ENCODE assay signal across 21 cellular contexts in the genomic region with DNA sequence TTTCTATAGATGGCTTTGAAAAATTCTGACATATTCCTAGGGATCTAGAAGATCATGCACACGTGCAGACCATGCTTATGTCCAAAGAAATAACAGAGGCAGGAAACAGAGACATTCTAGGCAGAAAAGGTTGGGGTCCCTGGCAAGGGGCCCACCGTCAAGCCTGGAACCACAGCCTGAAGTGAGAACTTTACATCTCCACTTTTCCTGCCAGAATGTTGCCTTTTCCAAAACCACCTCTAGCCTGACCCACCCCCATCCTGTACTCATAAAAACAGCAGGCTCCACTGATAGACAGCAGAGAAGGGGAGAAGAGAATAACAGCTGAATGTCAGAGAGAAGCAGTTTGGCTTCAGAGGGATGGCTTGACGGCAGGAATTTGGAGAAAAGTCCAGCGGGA.
DNase-seq lines count a peak whose midpoint lies in the region; ATAC-seq, FAIRE-seq and TF ChIP-seq lines count a peak whose summit lies in the region.
"Had no signal": no experiment of that assay in that cellular context is flagged by ENCODE, and none has a peak within 500 bp of the region (broad histone marks: within the 10 kb centered on the region; RNA-seq: fewer than 3 reads in every experiment).

No MANE protein-coding gene starts in this region.

- no peak overlapping the region for H3K4me3 Mint-ChIP-seq in astrocyte (ENCODE audit: unreplicated experiment)
- H3K4me3 Mint-ChIP-seq in stimulated activated naive B cell treated with anti-CD40 and anti-IgM and Interleukin-4, amounts not matched to agents 10 μg/mL and 1 μg/mL and 100 μg/mL, for 72 hours, result no peak overlapping the region
- H3K4me3 Mint-ChIP-seq: CD4-positive, CD25-positive, alpha-beta regulatory T cell; CD8-positive, alpha-beta memory T cell; GM23338 had no signal

- DNase-seq in LHCN-M2 (ENCODE audit: low read depth) (peak; percentile 22), astrocyte (ENCODE audit: low read depth) (no peak), mesenchymal stem cell (no peak), sciatic nerve (ENCODE audit: low spot score) (no peak), AG20443 (ENCODE audit: low spot score) (no peak), SIG-M5 (lab: John Stamatoyannopoulos, UW) (no peak)
- no peak for DNase-seq in stimulated activated naive B cell treated with anti-CD40 and anti-IgM and Interleukin-4, amounts not matched to agents 10 μg/mL and 1 μg/mL and 100 μg/mL, for 72 hours
- DNase-seq: BE2C; C1 segment of cervical spinal cord; CD4-positive, CD25-positive, alpha-beta regulatory T cell; CD8-positive, alpha-beta memory T cell; COR-L47; DMS 273 treated with DMSO at 0.1 percent for 48 hours; DMS53; DND-41; HCEC 1CT had no signal

- WGBS in mesenchymal stem cell, result 64% methylated on average over 4 of the region's 4 CpGs

- H3K4me1 Mint-ChIP-seq in astrocyte (ENCODE audit: low read depth, unreplicated experiment), result peaks cover 17% of the 10 kb centered on the region
- no peaks in the 10 kb centered on the region for H3K4me1 Mint-ChIP-seq in stimulated activated naive B cell treated with anti-CD40 and anti-IgM and Interleukin-4, amounts not matched to agents 10 μg/mL and 1 μg/mL and 100 μg/mL, for 72 hours
- H3K4me1 Mint-ChIP-seq: CD4-positive, CD25-positive, alpha-beta regulatory T cell; CD8-positive, alpha-beta memory T cell had no signal

- no peak overlapping the region for H4K8ac ChIP-seq in mesenchymal stem cell (ENCODE audit: low read length)

- H2AFZ ChIP-seq in astrocyte (ENCODE audit: low read depth, low read length), result no peak overlapping the region
- H2AFZ ChIP-seq in mesenchymal stem cell (ENCODE audit: low read depth, low read length), result no peak overlapping the region
- H2AFZ ChIP-seq: GM23338 had no signal

- peak; percentile 25 for ATAC-seq in sciatic nerve
- ATAC-seq in stimulated activated naive B cell treated with anti-CD40 and anti-IgM and Interleukin-4, amounts not matched to agents 10 μg/mL and 1 μg/mL and 100 μg/mL, for 72 hours (replicated peaks), result no peak
- ATAC-seq: GM12878, GM23338 had no signal

- H3K27me3 ChIP-seq in astrocyte (ENCODE audit: insufficient read depth, low read length) (no peaks in the 10 kb centered on the region), mesenchymal stem cell (ENCODE audit: control insufficient read depth in 1 of 2, insufficient read depth in 1 of 2, low read length in 2 of 2) (no peaks in the 10 kb centered on the region)
- H3K27me3 ChIP-seq: BE2C had no signal

- H2BK5ac ChIP-seq in mesenchymal stem cell (ENCODE audit: low read depth, low read length, poor library complexity, severe bottlenecking), result no peak overlapping the region

- no peak overlapping the region for H3K27ac Mint-ChIP-seq in astrocyte (ENCODE audit: unreplicated experiment)
- no peak overlapping the region for H3K27ac Mint-ChIP-seq in stimulated activated naive B cell treated with anti-CD40 and anti-IgM and Interleukin-4, amounts not matched to agents 10 μg/mL and 1 μg/mL and 100 μg/mL, for 72 hours
- H3K27ac Mint-ChIP-seq: CD4-positive, CD25-positive, alpha-beta regulatory T cell; CD8-positive, alpha-beta memory T cell; GM23338 had no signal

- H2BK15ac ChIP-seq in mesenchymal stem cell (ENCODE audit: low read depth, poor library complexity, severe bottlenecking), result no peak overlapping the region

- H3K27me3 Mint-ChIP-seq in astrocyte (ENCODE audit: low read depth, unreplicated experiment), result no peaks in the 10 kb centered on the region
- H3K27me3 Mint-ChIP-seq in stimulated activated naive B cell treated with anti-CD40 and anti-IgM and Interleukin-4, amounts not matched to agents 10 μg/mL and 1 μg/mL and 100 μg/mL, for 72 hours, result no peaks in the 10 kb centered on the region
- H3K27me3 Mint-ChIP-seq: CD4-positive, CD25-positive, alpha-beta regulatory T cell had no signal

- no peak overlapping the region for H2AK5ac ChIP-seq in mesenchymal stem cell (ENCODE audit: low read length, severe bottlenecking)

- FAIRE-seq in astrocyte (lab: Jason Lieb, UNC), result no peak
- FAIRE-seq: GM12878, GM19239, H54 had no signal

- H3K23ac ChIP-seq in mesenchymal stem cell (ENCODE audit: low read length in 2 of 2), result no peak overlapping the region

- H3K4me1 ChIP-seq in astrocyte (ENCODE audit: insufficient read depth, low read length) (peaks cover 4% of the 10 kb centered on the region), mesenchymal stem cell (ENCODE audit: control insufficient read depth, insufficient read depth, low read depth, low read length) (peaks cover 2% of the 10 kb centered on the region)
- H3K4me1 ChIP-seq: BE2C had no signal

- H3K79me1 ChIP-seq in mesenchymal stem cell (replicated peaks; ENCODE audit: low read length, poor library complexity, severe bottlenecking), result no peaks in the 10 kb centered on the region

- intact Hi-C loops in sciatic nerve (cut with DNase I), result no loop called here

- H3K4me3 ChIP-seq in astrocyte (ENCODE audit: insufficient read depth, low read depth, low read length) (no peak overlapping the region), mesenchymal stem cell (ENCODE audit: insufficient read depth in 1 of 2, low read depth in 1 of 2, low read length in 2 of 2) (no peak overlapping the region)
- H3K4me3 ChIP-seq: GM12878, GM23338 had no signal

- H3K36me3 Mint-ChIP-seq in astrocyte (ENCODE audit: low read depth, unreplicated experiment), result no peaks in the 10 kb centered on the region
- H3K36me3 Mint-ChIP-seq in stimulated activated naive B cell treated with anti-CD40 and anti-IgM and Interleukin-4, amounts not matched to agents 10 μg/mL and 1 μg/mL and 100 μg/mL, for 72 hours, result no peaks in the 10 kb centered on the region
- H3K36me3 Mint-ChIP-seq: CD4-positive, CD25-positive, alpha-beta regulatory T cell; CD8-positive, alpha-beta memory T cell had no signal

- no peak overlapping the region for H3K4ac ChIP-seq in mesenchymal stem cell (ENCODE audit: low read depth in 1 of 2, low read length in 2 of 2)

- H3K4me2 ChIP-seq in astrocyte (ENCODE audit: low read length), result no peak overlapping the region
- H3K4me2 ChIP-seq in mesenchymal stem cell (ENCODE audit: low read length, poor library complexity, severe bottlenecking), result no peak overlapping the region
- H3K4me2 ChIP-seq: GM23338 had no signal

- H3K9me3 ChIP-seq in astrocyte (ENCODE audit: insufficient read depth, low read depth, low read length) (no peaks in the 10 kb centered on the region), mesenchymal stem cell (ENCODE audit: control insufficient read depth, low read length) (peaks cover 4% of the 10 kb centered on the region)
- H3K9me3 ChIP-seq: BE2C had no signal

- H3K36me3 ChIP-seq in astrocyte (ENCODE audit: insufficient read depth, low read length) (no peaks in the 10 kb centered on the region), mesenchymal stem cell (ENCODE audit: control insufficient read depth in 1 of 2, insufficient read depth in 2 of 2, low read depth in 1 of 2, low read length in 2 of 2) (no peaks in the 10 kb centered on the region)
- H3K36me3 ChIP-seq: BE2C had no signal

- no peaks in the 10 kb centered on the region for H3K79me2 ChIP-seq in astrocyte (ENCODE audit: insufficient read depth, low read length)

- H3K9ac ChIP-seq in astrocyte (ENCODE audit: low read length) (no peak overlapping the region), mesenchymal stem cell (ENCODE audit: low read length) (peak overlapping the region; percentile 12)

- no peak overlapping the region for H3K14ac ChIP-seq in mesenchymal stem cell (ENCODE audit: low read length in 2 of 2)

- peak overlapping the region; percentile 55 for H3K27ac ChIP-seq in astrocyte (ENCODE audit: low read depth, low read length)
- H3K27ac ChIP-seq in mesenchymal stem cell (ENCODE audit: low read length, poor library complexity, severe bottlenecking), result no peak overlapping the region
- H3K27ac ChIP-seq: HL-60 had no signal

- no peak overlapping the region for H2BK12ac ChIP-seq in mesenchymal stem cell (ENCODE audit: low read length in 2 of 2)

- H3K18ac ChIP-seq in mesenchymal stem cell (ENCODE audit: low read depth in 1 of 2, low read length in 2 of 2), result no peak overlapping the region

- peaks cover 5% of the 10 kb centered on the region for H3K9me3 Mint-ChIP-seq in astrocyte (ENCODE audit: unreplicated experiment)
- peaks cover 8 to 15% of the 10 kb centered on the region in 2 donors for H3K9me3 Mint-ChIP-seq in stimulated activated naive B cell treated with anti-CD40 and anti-IgM and Interleukin-4, amounts not matched to agents 10 μg/mL and 1 μg/mL and 100 μg/mL, for 72 hours

- TF ChIP-seq CTCF in astrocyte (IDR thresholded peaks at IDR 0.05; ENCODE audit: insufficient read depth, low read depth, low read length), result no peak

- no peaks in the 10 kb centered on the region for H4K20me1 ChIP-seq in astrocyte (ENCODE audit: insufficient read depth, low read length)

- H4K91ac ChIP-seq in mesenchymal stem cell (ENCODE audit: low read length), result no peak overlapping the region

- H2BK120ac ChIP-seq in mesenchymal stem cell (ENCODE audit: low read depth, low read length), result no peak overlapping the region
